Comparison of ENCODE assay signal across 1 cellular context in the genomic region with DNA sequence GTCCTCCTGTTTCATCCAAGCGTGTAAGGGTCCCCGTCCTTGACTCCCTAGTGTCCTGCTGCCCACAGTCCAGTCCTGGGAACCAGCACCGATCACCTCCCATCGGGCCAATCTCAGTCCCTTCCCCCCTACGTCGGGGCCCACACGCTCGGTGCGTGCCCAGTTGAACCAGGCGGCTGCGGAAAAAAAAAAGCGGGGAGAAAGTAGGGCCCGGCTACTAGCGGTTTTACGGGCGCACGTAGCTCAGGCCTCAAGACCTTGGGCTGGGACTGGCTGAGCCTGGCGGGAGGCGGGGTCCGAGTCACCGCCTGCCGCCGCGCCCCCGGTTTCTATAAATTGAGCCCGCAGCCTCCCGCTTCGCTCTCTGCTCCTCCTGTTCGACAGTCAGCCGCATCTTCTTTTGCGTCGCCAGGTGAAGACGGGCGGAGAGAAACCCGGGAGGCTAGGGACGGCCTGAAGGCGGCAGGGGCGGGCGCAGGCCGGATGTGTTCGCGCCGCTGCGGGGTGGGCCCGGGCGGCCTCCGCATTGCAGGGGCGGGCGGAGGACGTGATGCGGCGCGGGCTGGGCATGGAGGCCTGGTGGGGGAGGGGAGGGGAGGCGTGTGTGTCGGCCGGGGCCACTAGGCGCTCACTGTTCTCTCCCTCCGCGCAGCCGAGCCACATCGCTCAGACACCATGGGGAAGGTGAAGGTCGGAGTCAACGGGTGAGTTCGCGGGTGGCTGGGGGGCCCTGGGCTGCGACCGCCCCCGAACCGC.
TF ChIP-seq lines count a peak whose summit lies in the region.

A gene (plus strand): TSS at position 360 of the 756 bp plus-strand sequence. CDS start 316 bp downstream, at position 676.

TF ChIP-seq in HepG2, 621 proteins besides CTCF, POLR2A, EP300 and RAD21 (continued from another document and continues in another):
- TF ChIP-seq, protein P1, sequence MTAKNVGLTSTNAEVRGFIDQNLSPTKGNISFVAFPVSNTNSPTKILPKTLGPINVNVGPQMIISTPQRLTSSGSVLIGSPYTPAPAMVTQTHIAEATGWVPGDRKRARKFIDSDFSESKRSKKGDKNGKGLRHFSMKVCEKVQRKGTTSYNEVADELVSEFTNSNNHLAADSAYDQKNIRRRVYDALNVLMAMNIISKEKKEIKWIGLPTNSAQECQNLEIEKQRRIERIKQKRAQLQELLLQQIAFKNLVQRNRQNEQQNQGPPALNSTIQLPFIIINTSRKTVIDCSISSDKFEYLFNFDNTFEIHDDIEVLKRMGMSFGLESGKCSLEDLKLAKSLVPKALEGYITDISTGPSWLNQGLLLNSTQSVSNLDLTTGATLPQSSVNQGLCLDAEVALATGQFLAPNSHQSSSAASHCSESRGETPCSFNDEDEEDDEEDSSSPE (CRISPR knock-in tag; IDR thresholded peaks at IDR 0.05): peak; percentile 80
- TF ChIP-seq NFKB2 (CRISPR knock-in tag; IDR thresholded peaks at IDR 0.05; ENCODE audit: borderline replicate concordance): peak; percentile 78; the same call in 1 of the 2 replicates
- no peak; the same call in 1 of the 2 replicates for TF ChIP-seq ZSCAN31 (CRISPR knock-in tag; IDR thresholded peaks at IDR 0.05; ENCODE audit: low read depth)
- no peak for TF ChIP-seq FOXJ3 (CRISPR knock-in tag; IDR thresholded peaks at IDR 0.05; ENCODE audit: borderline replicate concordance)
- TF ChIP-seq ZFP82 (CRISPR knock-in tag; IDR thresholded peaks at IDR 0.05; ENCODE audit: borderline replicate concordance): peak; percentile 91
- TF ChIP-seq MAFG (CRISPR knock-in tag; IDR thresholded peaks at IDR 0.05): no peak
- TF ChIP-seq, protein P2, sequence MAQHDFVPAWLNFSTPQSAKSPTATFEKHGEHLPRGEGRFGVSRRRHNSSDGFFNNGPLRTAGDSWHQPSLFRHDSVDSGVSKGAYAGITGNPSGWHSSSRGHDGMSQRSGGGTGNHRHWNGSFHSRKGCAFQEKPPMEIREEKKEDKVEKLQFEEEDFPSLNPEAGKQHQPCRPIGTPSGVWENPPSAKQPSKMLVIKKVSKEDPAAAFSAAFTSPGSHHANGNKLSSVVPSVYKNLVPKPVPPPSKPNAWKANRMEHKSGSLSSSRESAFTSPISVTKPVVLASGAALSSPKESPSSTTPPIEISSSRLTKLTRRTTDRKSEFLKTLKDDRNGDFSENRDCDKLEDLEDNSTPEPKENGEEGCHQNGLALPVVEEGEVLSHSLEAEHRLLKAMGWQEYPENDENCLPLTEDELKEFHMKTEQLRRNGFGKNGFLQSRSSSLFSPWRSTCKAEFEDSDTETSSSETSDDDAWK (CRISPR knock-in tag; IDR thresholded peaks at IDR 0.05): no peak
- TF ChIP-seq HOXA5 (CRISPR knock-in tag; IDR thresholded peaks at IDR 0.05): no peak; the same call in none of the 2 replicates
- TF ChIP-seq GPN1 (CRISPR knock-in tag; IDR thresholded peaks at IDR 0.05; ENCODE audit: borderline replicate concordance): no peak
- TF ChIP-seq GZF1 (CRISPR knock-in tag; IDR thresholded peaks at IDR 0.05): peak; percentile 99
- TF ChIP-seq HMG20B (CRISPR knock-in tag; conservative IDR thresholded peaks at IDR 0.05): 0 out of 2 replicates have a peak, but pooled peaks have one; percentile 61
- TF ChIP-seq MTF2 (CRISPR knock-in tag; IDR thresholded peaks at IDR 0.05; ENCODE audit: borderline replicate concordance): peak; percentile 80; the same call in 1 of the 2 replicates
- peak; percentile 60; the same call in 1 of the 2 replicates for TF ChIP-seq SIX4 (CRISPR knock-in tag; IDR thresholded peaks at IDR 0.05)
- TF ChIP-seq ZMYM2 (CRISPR knock-in tag; IDR thresholded peaks at IDR 0.05): 0 out of 2 replicates have a peak, but pooled peaks have one; percentile 20
- TF ChIP-seq YEATS4 (CRISPR knock-in tag; IDR thresholded peaks at IDR 0.05; ENCODE audit: borderline replicate concordance): peak; percentile 73; the same call in 1 of the 2 replicates
- TF ChIP-seq KLF12 (CRISPR knock-in tag; IDR thresholded peaks at IDR 0.05; ENCODE audit: borderline replicate concordance): 0 out of 2 replicates have a peak, but pooled peaks have one; percentile 7
- TF ChIP-seq SMAD9 (CRISPR knock-in tag; IDR thresholded peaks at IDR 0.05): no peak
- no peak for TF ChIP-seq NR3C1 (CRISPR knock-in tag; IDR thresholded peaks at IDR 0.05)
- TF ChIP-seq HNF4A (CRISPR knock-in tag; IDR thresholded peaks at IDR 0.05): peak; percentile 44
- TF ChIP-seq, protein P3, sequence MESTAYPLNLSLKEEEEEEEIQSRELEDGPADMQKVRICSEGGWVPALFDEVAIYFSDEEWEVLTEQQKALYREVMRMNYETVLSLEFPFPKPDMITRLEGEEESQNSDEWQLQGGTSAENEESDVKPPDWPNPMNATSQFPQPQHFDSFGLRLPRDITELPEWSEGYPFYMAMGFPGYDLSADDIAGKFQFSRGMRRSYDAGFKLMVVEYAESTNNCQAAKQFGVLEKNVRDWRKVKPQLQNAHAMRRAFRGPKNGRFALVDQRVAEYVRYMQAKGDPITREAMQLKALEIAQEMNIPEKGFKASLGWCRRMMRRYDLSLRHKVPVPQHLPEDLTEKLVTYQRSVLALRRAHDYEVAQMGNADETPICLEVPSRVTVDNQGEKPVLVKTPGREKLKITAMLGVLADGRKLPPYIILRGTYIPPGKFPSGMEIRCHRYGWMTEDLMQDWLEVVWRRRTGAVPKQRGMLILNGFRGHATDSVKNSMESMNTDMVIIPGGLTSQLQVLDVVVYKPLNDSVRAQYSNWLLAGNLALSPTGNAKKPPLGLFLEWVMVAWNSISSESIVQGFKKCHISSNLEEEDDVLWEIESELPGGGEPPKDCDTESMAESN (CRISPR knock-in tag; conservative IDR thresholded peaks at IDR 0.05): peak; percentile 43; the same call in 1 of the 2 replicates
- no peak; the same call in 1 of the 2 replicates for TF ChIP-seq CREM (IDR thresholded peaks at IDR 0.05)
- TF ChIP-seq CREM (CRISPR knock-in tag; IDR thresholded peaks at IDR 0.05): no peak
- peak; percentile 57 for TF ChIP-seq ELF1 (CRISPR knock-in tag; IDR thresholded peaks at IDR 0.05)
- no peak; the same call in 1 of the 2 replicates for TF ChIP-seq IRX3 (CRISPR knock-in tag; IDR thresholded peaks at IDR 0.05; ENCODE audit: borderline replicate concordance, low read depth)
- TF ChIP-seq JARID2 (CRISPR knock-in tag; IDR thresholded peaks at IDR 0.05; ENCODE audit: insufficient replicate concordance): no peak
- TF ChIP-seq RFXAP (CRISPR knock-in tag; IDR thresholded peaks at IDR 0.05; ENCODE audit: borderline replicate concordance): peak; percentile 65; the same call in 1 of the 2 replicates
- peak; percentile 67; the same call in 1 of the 2 replicates for TF ChIP-seq ZNF766 (CRISPR knock-in tag; IDR thresholded peaks at IDR 0.05; ENCODE audit: borderline replicate concordance)
- TF ChIP-seq ZFP62 (CRISPR knock-in tag; IDR thresholded peaks at IDR 0.05): no peak
- TF ChIP-seq TBX2 (CRISPR knock-in tag; IDR thresholded peaks at IDR 0.05; ENCODE audit: borderline replicate concordance): peak; percentile 59; the same call in 1 of the 2 replicates
- TF ChIP-seq, protein P4, sequence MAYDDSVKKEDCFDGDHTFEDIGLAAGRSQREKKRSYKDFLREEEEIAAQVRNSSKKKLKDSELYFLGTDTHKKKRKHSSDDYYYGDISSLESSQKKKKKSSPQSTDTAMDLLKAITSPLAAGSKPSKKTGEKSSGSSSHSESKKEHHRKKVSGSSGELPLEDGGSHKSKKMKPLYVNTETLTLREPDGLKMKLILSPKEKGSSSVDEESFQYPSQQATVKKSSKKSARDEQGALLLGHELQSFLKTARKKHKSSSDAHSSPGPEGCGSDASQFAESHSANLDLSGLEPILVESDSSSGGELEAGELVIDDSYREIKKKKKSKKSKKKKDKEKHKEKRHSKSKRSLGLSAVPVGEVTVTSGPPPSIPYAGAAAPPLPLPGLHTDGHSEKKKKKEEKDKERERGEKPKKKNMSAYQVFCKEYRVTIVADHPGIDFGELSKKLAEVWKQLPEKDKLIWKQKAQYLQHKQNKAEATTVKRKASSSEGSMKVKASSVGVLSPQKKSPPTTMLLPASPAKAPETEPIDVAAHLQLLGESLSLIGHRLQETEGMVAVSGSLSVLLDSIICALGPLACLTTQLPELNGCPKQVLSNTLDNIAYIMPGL (CRISPR knock-in tag; IDR thresholded peaks at IDR 0.05; ENCODE audit: borderline replicate concordance in 1 of 2, low read depth in 1 of 2): peak in 1 of 2 experiments; percentile 63; a peak in 3 of 4 replicates
- TF ChIP-seq ZNF567 (CRISPR knock-in tag; IDR thresholded peaks at IDR 0.05; ENCODE audit: borderline replicate concordance): no peak
- TF ChIP-seq, protein P5, sequence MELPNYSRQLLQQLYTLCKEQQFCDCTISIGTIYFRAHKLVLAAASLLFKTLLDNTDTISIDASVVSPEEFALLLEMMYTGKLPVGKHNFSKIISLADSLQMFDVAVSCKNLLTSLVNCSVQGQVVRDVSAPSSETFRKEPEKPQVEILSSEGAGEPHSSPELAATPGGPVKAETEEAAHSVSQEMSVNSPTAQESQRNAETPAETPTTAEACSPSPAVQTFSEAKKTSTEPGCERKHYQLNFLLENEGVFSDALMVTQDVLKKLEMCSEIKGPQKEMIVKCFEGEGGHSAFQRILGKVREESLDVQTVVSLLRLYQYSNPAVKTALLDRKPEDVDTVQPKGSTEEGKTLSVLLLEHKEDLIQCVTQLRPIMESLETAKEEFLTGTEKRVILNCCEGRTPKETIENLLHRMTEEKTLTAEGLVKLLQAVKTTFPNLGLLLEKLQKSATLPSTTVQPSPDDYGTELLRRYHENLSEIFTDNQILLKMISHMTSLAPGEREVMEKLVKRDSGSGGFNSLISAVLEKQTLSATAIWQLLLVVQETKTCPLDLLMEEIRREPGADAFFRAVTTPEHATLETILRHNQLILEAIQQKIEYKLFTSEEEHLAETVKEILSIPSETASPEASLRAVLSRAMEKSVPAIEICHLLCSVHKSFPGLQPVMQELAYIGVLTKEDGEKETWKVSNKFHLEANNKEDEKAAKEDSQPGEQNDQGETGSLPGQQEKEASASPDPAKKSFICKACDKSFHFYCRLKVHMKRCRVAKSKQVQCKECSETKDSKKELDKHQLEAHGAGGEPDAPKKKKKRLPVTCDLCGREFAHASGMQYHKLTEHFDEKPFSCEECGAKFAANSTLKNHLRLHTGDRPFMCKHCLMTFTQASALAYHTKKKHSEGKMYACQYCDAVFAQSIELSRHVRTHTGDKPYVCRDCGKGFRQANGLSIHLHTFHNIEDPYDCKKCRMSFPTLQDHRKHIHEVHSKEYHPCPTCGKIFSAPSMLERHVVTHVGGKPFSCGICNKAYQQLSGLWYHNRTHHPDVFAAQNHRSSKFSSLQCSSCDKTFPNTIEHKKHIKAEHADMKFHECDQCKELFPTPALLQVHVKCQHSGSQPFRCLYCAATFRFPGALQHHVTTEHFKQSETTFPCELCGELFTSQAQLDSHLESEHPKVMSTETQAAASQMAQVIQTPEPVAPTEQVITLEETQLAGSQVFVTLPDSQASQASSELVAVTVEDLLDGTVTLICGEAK (IDR thresholded peaks at IDR 0.05): no peak
- TF ChIP-seq, protein P5 (CRISPR knock-in tag; IDR thresholded peaks at IDR 0.05): peak; percentile 18; the same call in 1 of the 2 replicates
- TF ChIP-seq SETDB1 (CRISPR knock-in tag; IDR thresholded peaks at IDR 0.05; ENCODE audit: borderline replicate concordance): no peak
- 0 out of 2 replicates have a peak, but pooled peaks have one; percentile 52 for TF ChIP-seq ZNF335 (CRISPR knock-in tag; IDR thresholded peaks at IDR 0.05)
- TF ChIP-seq, protein P6, sequence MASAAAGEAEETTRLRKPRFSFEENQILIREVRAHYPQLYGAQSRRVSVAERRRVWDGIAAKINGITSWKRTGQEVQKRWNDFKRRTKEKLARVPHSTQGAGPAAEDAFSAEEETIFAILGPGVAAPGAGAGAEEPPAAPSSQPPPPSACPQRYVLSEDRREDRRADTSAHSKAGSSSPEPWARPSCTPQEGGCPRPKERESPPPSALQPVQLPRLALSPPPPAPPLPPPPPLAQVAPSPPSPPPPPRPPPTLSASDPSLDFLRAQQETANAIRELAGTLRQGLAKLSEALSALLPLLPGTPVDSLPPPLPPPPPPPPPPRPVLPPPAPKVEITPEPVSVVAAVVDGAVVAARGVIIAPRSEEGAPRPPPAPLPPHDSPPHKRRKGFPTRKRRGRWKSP (CRISPR knock-in tag; IDR thresholded peaks at IDR 0.05): no peak
- no peak for TF ChIP-seq KDM4B (CRISPR knock-in tag; IDR thresholded peaks at IDR 0.05)
- TF ChIP-seq, protein P7, sequence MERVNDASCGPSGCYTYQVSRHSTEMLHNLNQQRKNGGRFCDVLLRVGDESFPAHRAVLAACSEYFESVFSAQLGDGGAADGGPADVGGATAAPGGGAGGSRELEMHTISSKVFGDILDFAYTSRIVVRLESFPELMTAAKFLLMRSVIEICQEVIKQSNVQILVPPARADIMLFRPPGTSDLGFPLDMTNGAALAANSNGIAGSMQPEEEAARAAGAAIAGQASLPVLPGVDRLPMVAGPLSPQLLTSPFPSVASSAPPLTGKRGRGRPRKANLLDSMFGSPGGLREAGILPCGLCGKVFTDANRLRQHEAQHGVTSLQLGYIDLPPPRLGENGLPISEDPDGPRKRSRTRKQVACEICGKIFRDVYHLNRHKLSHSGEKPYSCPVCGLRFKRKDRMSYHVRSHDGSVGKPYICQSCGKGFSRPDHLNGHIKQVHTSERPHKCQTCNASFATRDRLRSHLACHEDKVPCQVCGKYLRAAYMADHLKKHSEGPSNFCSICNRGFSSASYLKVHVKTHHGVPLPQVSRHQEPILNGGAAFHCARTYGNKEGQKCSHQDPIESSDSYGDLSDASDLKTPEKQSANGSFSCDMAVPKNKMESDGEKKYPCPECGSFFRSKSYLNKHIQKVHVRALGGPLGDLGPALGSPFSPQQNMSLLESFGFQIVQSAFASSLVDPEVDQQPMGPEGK (CRISPR knock-in tag; IDR thresholded peaks at IDR 0.05): peak; percentile 51; the same call in 1 of the 2 replicates
- TF ChIP-seq MXI1 (IDR thresholded peaks at IDR 0.05; ENCODE audit: borderline replicate concordance, low read depth, low read length): peak; percentile 58; the same call in 2 of the 3 replicates
- no peak for TF ChIP-seq SCMH1 (CRISPR knock-in tag; IDR thresholded peaks at IDR 0.05; ENCODE audit: borderline replicate concordance)
- no peak for TF ChIP-seq IRF2 (CRISPR knock-in tag; IDR thresholded peaks at IDR 0.05)
